ENCODE assay signal across 8 cellular contexts in the genomic region with DNA sequence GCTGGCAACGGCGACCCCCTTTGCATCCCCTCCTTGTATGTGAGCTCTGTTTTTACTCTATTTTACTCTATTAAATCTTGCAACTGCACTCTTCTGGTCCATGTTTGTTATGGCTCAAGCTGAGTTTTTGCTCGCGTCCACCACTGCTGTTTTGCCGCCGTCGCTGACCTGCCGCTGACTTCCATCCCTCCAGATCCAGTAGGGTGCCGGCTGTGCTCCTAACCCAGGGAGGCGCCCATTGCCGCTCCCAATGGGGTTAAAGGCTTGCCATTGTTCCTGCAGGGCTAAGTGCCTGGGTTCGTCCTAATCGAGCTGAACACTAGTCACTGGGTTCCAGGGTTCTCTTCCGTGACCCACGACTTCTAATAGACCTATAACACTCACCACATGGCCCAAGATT.
"Had no signal": no experiment of that assay in that cellular context is flagged by ENCODE, and none has a peak within 500 bp of the region (broad histone marks: within the 10 kb centered on the region; RNA-seq: fewer than 3 reads in every experiment).

No MANE protein-coding gene starts in this region.

- H3K36me3 ChIP-seq: HAP-1 had no signal

- H3K9ac ChIP-seq: GM23248 had no signal

- H3K4me3 ChIP-seq: GM23248, HAP-1 had no signal

- H3K27ac ChIP-seq: GM23248, HL-60 had no signal

- DNase-seq: GM23248, GOT3, H7, HFFc6 had no signal

- H2AFZ ChIP-seq: GM23248 had no signal

- H3K9me3 ChIP-seq: HAP-1 had no signal

- ATAC-seq: HCT116, HepG2 had no signal
